In the genomic region with DNA sequence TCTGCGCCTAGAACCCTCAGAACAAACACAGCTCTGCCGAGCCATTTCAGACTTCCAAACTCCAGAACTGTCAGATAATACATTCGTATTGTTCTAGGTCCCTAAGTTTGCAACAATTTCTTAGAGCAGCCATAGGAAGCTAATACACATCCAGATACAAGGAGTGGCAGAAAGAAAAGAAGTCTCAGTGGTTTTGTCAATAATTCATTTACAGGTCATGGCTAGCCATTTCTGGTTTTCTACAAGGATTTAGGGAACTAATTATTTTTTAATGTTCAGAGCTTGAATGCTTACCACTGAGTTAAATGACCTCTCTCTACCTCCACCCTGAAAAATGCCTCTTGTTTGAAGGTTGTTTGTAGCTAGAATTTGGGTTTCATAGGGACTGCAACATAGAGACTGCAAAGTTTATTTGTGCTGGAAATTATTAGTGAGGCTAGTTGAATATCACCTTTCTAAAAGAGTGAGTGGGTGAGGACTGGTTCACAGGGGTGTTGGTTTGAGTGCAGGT, we compare ENCODE assay signal across 23 cellular contexts. TPM values are rescaled to one million over a fixed set of nuclear protein-coding genes. Genes with fewer than 3 reads are reported as not detected.
DNase-seq lines count a peak whose midpoint lies in the region; ATAC-seq and FAIRE-seq lines count a peak whose summit lies in the region.
"Had no signal": no experiment of that assay in that cellular context is flagged by ENCODE, and none has a peak within 500 bp of the region (broad histone marks: within the 10 kb centered on the region; RNA-seq: fewer than 3 reads in every experiment).

No MANE protein-coding gene starts in this region.

- peak; percentile 39 for ATAC-seq in HG03175 (IDR thresholded peaks at IDR 0.05; ENCODE audit: unreplicated experiment)
- ATAC-seq in naive thymus-derived CD4-positive, alpha-beta T cell = no peak
- ATAC-seq: CD8-positive, alpha-beta T cell had no signal

- peak; percentile 68 for FAIRE-seq in GM19239 (lab: Jason Lieb, UNC)

- H3K9me3 ChIP-seq in CD4-positive, alpha-beta memory T cell (ENCODE audit: control insufficient read depth in 1 of 2, low read length in 2 of 2) = no peaks in the 10 kb centered on the region
- no peaks in the 10 kb centered on the region for H3K9me3 ChIP-seq in naive thymus-derived CD4-positive, alpha-beta T cell (ENCODE audit: control insufficient read depth in 2 of 3, low read length in 3 of 3)
- H3K9me3 ChIP-seq: BLaER1, Peyer's patch, SJSA1 had no signal

- POLR2A ChIA-PET in CD4-positive, alpha-beta memory T cell (lab: Charles Lee; ENCODE audit: partially characterized antibody) = interaction anchor here (1.8 kb wide), 1 partner anchor 16 kb away, joined by 5 read pairs; a partner anchor contains a TSS
- POLR2A ChIA-PET in naive thymus-derived CD4-positive, alpha-beta T cell (lab: Charles Lee) = interaction anchor here (0.6 to 1.2 kb wide), 3 partner anchors 25 to 665 kb away, joined by 3 to 5 read pairs (median 4); no protein-coding TSS in a partner anchor

- no peak overlapping the region for H3K4me3 Mint-ChIP-seq in CD4-positive, alpha-beta memory T cell
- no peak overlapping the region for H3K4me3 Mint-ChIP-seq in naive thymus-derived CD4-positive, alpha-beta T cell
- H3K4me3 Mint-ChIP-seq: CD8-positive, alpha-beta T cell; HFFc6 had no signal

- H3K4me1 ChIP-seq in CD4-positive, alpha-beta memory T cell (ENCODE audit: insufficient read depth, low read length) = peaks cover 57% of the 10 kb centered on the region
- peaks cover 23 to 32% of the 10 kb centered on the region in 2 donors for H3K4me1 ChIP-seq in naive thymus-derived CD4-positive, alpha-beta T cell (ENCODE audit: control insufficient read depth in 2 of 2, insufficient read depth in 2 of 2, low read length in 2 of 2)

- intact Hi-C loops in CD4-positive, alpha-beta memory T cell (cut with micrococcal nuclease) = no loop called here
- intact Hi-C loops in naive thymus-derived CD4-positive, alpha-beta T cell (cut with micrococcal nuclease) = loop anchor here in 1 of 2 donors (5.0 to 10.0 kb wide), 3 partner anchors 834 to 1554 kb away; a partner anchor contains a TSS

- no peaks in the 10 kb centered on the region for H3K36me3 ChIP-seq in CD4-positive, alpha-beta memory T cell (ENCODE audit: insufficient read depth, low read length)
- no peaks in the 10 kb centered on the region for H3K36me3 ChIP-seq in naive thymus-derived CD4-positive, alpha-beta T cell (ENCODE audit: control insufficient read depth in 2 of 3, insufficient read depth in 3 of 3, low read length in 3 of 3)
- H3K36me3 ChIP-seq: BLaER1, Peyer's patch, SJSA1 had no signal

- peak overlapping the region in 4 of 7 donors; percentile 20 to 49 (median 32) for H3K27ac Mint-ChIP-seq in CD4-positive, alpha-beta memory T cell
- H3K27ac Mint-ChIP-seq in naive thymus-derived CD4-positive, alpha-beta T cell = peak overlapping the region in 5 of 9 donors; percentile 18 to 68 (median 54)
- H3K27ac Mint-ChIP-seq: CD8-positive, alpha-beta T cell; HFFc6 had no signal

- H3K9me3 Mint-ChIP-seq in CD4-positive, alpha-beta memory T cell = peaks cover 0 to under 1% (median 0%) of the 10 kb centered on the region in 8 donors
- peaks cover 0 to 4% (median 0%) of the 10 kb centered on the region in 11 donors for H3K9me3 Mint-ChIP-seq in naive thymus-derived CD4-positive, alpha-beta T cell
- H3K9me3 Mint-ChIP-seq: CD8-positive, alpha-beta T cell; HFFc6 had no signal

- peaks cover 45 to 82% (median 65%) of the 10 kb centered on the region in 4 donors for H3K4me1 Mint-ChIP-seq in CD4-positive, alpha-beta memory T cell
- H3K4me1 Mint-ChIP-seq in naive thymus-derived CD4-positive, alpha-beta T cell = peaks cover 41 to 82% (median 63%) of the 10 kb centered on the region in 7 donors

- H3K27ac ChIP-seq in CD4-positive, alpha-beta memory T cell (ENCODE audit: low read depth, low read length) = no peak overlapping the region
- H3K27ac ChIP-seq in naive thymus-derived CD4-positive, alpha-beta T cell (ENCODE audit: low read depth, low read length) = no peak overlapping the region
- H3K27ac ChIP-seq: BLaER1, Peyer's patch, SJSA1 had no signal

- no peak overlapping the region for H3K4me3 ChIP-seq in CD4-positive, alpha-beta memory T cell (ENCODE audit: low read length in 2 of 2)
- H3K4me3 ChIP-seq in naive thymus-derived CD4-positive, alpha-beta T cell (ENCODE audit: low read length) = no peak overlapping the region
- H3K4me3 ChIP-seq: BLaER1, Peyer's patch, SJSA1 had no signal

- H3K36me3 Mint-ChIP-seq in CD4-positive, alpha-beta memory T cell = no peaks in the 10 kb centered on the region
- peaks cover 0 to 44% (median 0%) of the 10 kb centered on the region in 5 donors for H3K36me3 Mint-ChIP-seq in naive thymus-derived CD4-positive, alpha-beta T cell
- H3K36me3 Mint-ChIP-seq: CD8-positive, alpha-beta T cell had no signal

- DNase-seq in CD4-positive, alpha-beta memory T cell = no peak
- DNase-seq in GM19239 (ENCODE audit: insufficient read length, low spot score) = no peak
- no peak for DNase-seq in naive thymus-derived CD4-positive, alpha-beta T cell
- no peak for DNase-seq in DMS114 treated with DMSO at 0.1 percent for 48 hours (lab: John Stamatoyannopoulos, UW; ENCODE audit: unreplicated experiment)
- DNase-seq in hepatic stellate cell (ENCODE audit: low spot score) = no peak
- no peak for DNase-seq in SKM-1 (lab: John Stamatoyannopoulos, UW; ENCODE audit: unreplicated experiment)
- no peak for DNase-seq in activated CD4-positive, alpha-beta T cell treated with anti-CD3 and anti-CD28 coated beads for 4 hours
- DNase-seq: Calu3; CD8-positive, alpha-beta T cell; DMS53; H7; HFFc6; KG1; MV-4-11; NCI-H1694 treated with DMSO at 0.1 percent for 48 hours; NK-92 treated with Interleukin-12 subunit alpha and Interleukin-12 subunit beta, amount 100 ng/mL, for 24 hours; Peyer's patch; SW 1271 had no signal

- no peaks in the 10 kb centered on the region for H3K27me3 ChIP-seq in CD4-positive, alpha-beta memory T cell (ENCODE audit: insufficient read depth, low read length)
- H3K27me3 ChIP-seq in naive thymus-derived CD4-positive, alpha-beta T cell (ENCODE audit: control insufficient read depth in 2 of 2, insufficient read depth in 2 of 2, low read length in 2 of 2) = no peaks in the 10 kb centered on the region
- H3K27me3 ChIP-seq: BLaER1, Peyer's patch, SJSA1 had no signal

- CTCF ChIA-PET in CD4-positive, alpha-beta memory T cell (lab: Charles Lee; ENCODE audit: partially characterized antibody) = interaction anchor here (1.8 kb wide), 1 partner anchor 16 kb away, joined by 6 read pairs; a partner anchor contains a TSS
- CTCF ChIA-PET in naive thymus-derived CD4-positive, alpha-beta T cell (lab: Charles Lee) = no interaction called here

- no peaks in the 10 kb centered on the region for H3K27me3 Mint-ChIP-seq in CD4-positive, alpha-beta memory T cell
- H3K27me3 Mint-ChIP-seq in naive thymus-derived CD4-positive, alpha-beta T cell = no peaks in the 10 kb centered on the region

RNA-seq across cellular contexts. Expression of a gene that starts 15.5 kb away (rescaled TPM):
- 10 to 100 TPM; 22.8 to 24.5 TPM for total RNA-seq in CD4-positive, alpha-beta memory T cell
- polyA plus RNA-seq in CD4-positive, alpha-beta memory T cell = 10 to 100 TPM; 11.6 to 12.4 TPM
- 10 to 100 TPM in 4 of 5 experiments, 1 to 10 TPM in 1; 9.5 to 37.1 (median 20.0) TPM for total RNA-seq in naive thymus-derived CD4-positive, alpha-beta T cell
- polyA plus RNA-seq in naive thymus-derived CD4-positive, alpha-beta T cell = 1 to 10 TPM; 7.3 to 9.7 TPM

RNA-seq across cellular contexts. Expression of a gene that starts 42.3 kb away (rescaled TPM):
- not detected for total RNA-seq in CD4-positive, alpha-beta memory T cell
- under 1 TPM in 1 of 2 donors, not detected in 1; 0.59 TPM for polyA plus RNA-seq in CD4-positive, alpha-beta memory T cell
- not detected for total RNA-seq in naive thymus-derived CD4-positive, alpha-beta T cell
- polyA plus RNA-seq in naive thymus-derived CD4-positive, alpha-beta T cell = under 1 TPM; 0.38 to 0.97 TPM
- total RNA-seq: A172; Calu3; CD8-positive, alpha-beta T cell; H7; HFFc6; NCI-H460; Peyer's patch; SJSA1 had no signal
